In the genomic region with DNA sequence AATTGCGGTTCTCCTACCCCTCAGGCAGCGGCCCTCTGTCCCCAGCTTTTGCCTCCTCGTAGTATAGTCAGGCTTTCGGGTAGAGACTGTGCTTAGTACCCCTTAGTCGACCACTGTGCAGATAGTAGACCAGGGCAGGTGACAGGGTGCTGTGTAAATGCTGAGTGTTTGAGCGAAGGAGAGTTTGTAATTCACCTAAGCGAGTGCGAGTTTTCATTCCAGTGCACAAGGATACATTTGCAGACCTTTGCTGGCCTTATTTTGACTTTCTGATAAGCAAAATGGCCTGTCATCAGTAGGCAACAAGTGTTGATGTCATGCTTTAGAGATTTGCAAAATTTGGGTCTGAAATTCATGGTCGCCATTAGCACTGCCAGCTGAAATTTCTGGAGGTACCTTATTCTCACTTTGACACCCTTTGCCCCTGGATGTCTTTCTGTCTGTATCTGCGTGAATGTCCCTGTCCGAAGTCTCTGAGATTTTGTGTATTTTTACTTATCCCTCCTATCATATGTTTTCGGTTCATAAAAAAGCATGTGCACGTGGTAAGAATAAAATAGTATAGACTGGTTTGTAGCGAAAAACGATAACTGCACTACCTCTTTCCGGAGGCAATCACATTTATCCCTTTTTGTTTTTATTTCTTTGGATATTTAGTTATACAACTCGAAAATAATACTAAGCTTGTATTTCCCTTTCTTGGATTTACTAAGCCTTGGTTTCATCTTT, we compare ENCODE assay signal across 1 cellular context.
TF ChIP-seq lines count a peak whose summit lies in the region.

No MANE protein-coding gene starts in this region.

TF ChIP-seq in K562, 482 proteins besides CTCF, POLR2A, EP300 and RAD21 (continued from another document and continues in another):
- TF ChIP-seq, protein P1, sequence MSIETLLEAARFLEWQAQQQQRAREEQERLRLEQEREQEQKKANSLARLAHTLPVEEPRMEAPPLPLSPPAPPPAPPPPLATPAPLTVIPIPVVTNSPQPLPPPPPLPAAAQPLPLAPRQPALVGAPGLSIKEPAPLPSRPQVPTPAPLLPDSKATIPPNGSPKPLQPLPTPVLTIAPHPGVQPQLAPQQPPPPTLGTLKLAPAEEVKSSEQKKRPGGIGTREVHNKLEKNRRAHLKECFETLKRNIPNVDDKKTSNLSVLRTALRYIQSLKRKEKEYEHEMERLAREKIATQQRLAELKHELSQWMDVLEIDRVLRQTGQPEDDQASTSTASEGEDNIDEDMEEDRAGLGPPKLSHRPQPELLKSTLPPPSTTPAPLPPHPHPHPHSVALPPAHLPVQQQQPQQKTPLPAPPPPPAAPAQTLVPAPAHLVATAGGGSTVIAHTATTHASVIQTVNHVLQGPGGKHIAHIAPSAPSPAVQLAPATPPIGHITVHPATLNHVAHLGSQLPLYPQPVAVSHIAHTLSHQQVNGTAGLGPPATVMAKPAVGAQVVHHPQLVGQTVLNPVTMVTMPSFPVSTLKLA (conservative IDR thresholded peaks at IDR 0.05) = peak in 1 of 2 experiments; percentile 56; a peak in 3 of 4 replicates
- TF ChIP-seq ZFP36 (IDR thresholded peaks at IDR 0.05; ENCODE audit: low read depth, low read length, partially characterized antibody) = peak; percentile 47
- TF ChIP-seq DMBX1 (CRISPR knock-in tag; IDR thresholded peaks at IDR 0.05; ENCODE audit: borderline replicate concordance) = no peak
- 0 out of 2 replicates have a peak, but pooled peaks have one; percentile 36 for TF ChIP-seq LCOR (CRISPR knock-in tag; IDR thresholded peaks at IDR 0.05)
- TF ChIP-seq, protein P2, sequence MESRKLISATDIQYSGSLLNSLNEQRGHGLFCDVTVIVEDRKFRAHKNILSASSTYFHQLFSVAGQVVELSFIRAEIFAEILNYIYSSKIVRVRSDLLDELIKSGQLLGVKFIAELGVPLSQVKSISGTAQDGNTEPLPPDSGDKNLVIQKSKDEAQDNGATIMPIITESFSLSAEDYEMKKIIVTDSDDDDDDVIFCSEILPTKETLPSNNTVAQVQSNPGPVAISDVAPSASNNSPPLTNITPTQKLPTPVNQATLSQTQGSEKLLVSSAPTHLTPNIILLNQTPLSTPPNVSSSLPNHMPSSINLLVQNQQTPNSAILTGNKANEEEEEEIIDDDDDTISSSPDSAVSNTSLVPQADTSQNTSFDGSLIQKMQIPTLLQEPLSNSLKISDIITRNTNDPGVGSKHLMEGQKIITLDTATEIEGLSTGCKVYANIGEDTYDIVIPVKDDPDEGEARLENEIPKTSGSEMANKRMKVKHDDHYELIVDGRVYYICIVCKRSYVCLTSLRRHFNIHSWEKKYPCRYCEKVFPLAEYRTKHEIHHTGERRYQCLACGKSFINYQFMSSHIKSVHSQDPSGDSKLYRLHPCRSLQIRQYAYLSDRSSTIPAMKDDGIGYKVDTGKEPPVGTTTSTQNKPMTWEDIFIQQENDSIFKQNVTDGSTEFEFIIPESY (CRISPR knock-in tag; IDR thresholded peaks at IDR 0.05) = peak; percentile 56; the same call in 1 of the 2 replicates
- TF ChIP-seq XRCC3 (IDR thresholded peaks at IDR 0.05) = no peak
- 0 out of 4 replicates have a peak, but pooled peaks of 1 of the 2 experiments have one; percentile 27 for TF ChIP-seq FOXK2 (conservative IDR thresholded peaks at IDR 0.05 in 1 of 2, IDR thresholded peaks at IDR 0.05 in 1 of 2; ENCODE audit: low read depth in 2 of 2)
- TF ChIP-seq SIN3B (IDR thresholded peaks at IDR 0.05; ENCODE audit: low read depth) = peak; percentile 10; the same call in 1 of the 2 replicates
- TF ChIP-seq SMAD1 (IDR thresholded peaks at IDR 0.05; ENCODE audit: low read depth, low read length, partially characterized antibody) = no peak
- TF ChIP-seq HMGN3 (IDR thresholded peaks at IDR 0.05; ENCODE audit: borderline replicate concordance, extremely low read depth, insufficient read length, low read depth, low read length) = no peak
- TF ChIP-seq ZNF197 (CRISPR knock-in tag; IDR thresholded peaks at IDR 0.05; ENCODE audit: low read depth) = no peak
- no peak for TF ChIP-seq PTTG1 (tag; IDR thresholded peaks at IDR 0.05; ENCODE audit: low read depth)
- no peak for TF ChIP-seq ZNF232 (CRISPR knock-in tag; IDR thresholded peaks at IDR 0.05)
- no peak for TF ChIP-seq ZNF212 (CRISPR knock-in tag; IDR thresholded peaks at IDR 0.05)
- TF ChIP-seq, protein P3, sequence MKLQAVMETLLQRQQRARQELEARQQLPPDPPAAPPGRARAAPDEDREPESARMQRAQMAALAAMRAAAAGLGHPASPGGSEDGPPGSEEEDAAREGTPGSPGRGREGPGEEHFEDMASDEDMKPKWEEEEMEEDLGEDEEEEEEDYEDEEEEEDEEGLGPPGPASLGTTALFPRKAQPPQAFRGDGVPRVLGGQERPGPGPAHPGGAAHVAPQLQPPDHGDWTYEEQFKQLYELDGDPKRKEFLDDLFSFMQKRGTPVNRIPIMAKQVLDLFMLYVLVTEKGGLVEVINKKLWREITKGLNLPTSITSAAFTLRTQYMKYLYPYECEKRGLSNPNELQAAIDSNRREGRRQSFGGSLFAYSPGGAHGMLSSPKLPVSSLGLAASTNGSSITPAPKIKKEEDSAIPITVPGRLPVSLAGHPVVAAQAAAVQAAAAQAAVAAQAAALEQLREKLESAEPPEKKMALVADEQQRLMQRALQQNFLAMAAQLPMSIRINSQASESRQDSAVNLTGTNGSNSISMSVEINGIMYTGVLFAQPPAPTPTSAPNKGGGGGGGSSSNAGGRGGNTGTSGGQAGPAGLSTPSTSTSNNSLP (IDR thresholded peaks at IDR 0.05; ENCODE audit: borderline replicate concordance, low read depth, low read length) = no peak
- TF ChIP-seq ZNF551 (CRISPR knock-in tag; IDR thresholded peaks at IDR 0.05) = no peak
- TF ChIP-seq KDM1A (IDR thresholded peaks at IDR 0.05) = 0 out of 4 replicates have a peak, but pooled peaks of 1 of the 2 experiments have one; percentile 11
- TF ChIP-seq ZNF586 (CRISPR knock-in tag; conservative IDR thresholded peaks at IDR 0.05) = no peak
- no peak for TF ChIP-seq SUPT5H (IDR thresholded peaks at IDR 0.05)
- TF ChIP-seq, protein P4, sequence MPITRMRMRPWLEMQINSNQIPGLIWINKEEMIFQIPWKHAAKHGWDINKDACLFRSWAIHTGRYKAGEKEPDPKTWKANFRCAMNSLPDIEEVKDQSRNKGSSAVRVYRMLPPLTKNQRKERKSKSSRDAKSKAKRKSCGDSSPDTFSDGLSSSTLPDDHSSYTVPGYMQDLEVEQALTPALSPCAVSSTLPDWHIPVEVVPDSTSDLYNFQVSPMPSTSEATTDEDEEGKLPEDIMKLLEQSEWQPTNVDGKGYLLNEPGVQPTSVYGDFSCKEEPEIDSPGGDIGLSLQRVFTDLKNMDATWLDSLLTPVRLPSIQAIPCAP (CRISPR knock-in tag; IDR thresholded peaks at IDR 0.05; ENCODE audit: borderline replicate concordance) = no peak
- no peak for TF ChIP-seq MEF2A (IDR thresholded peaks at IDR 0.05; ENCODE audit: control insufficient read depth, low read depth, low read length)
- TF ChIP-seq SNRNP70 (optimal IDR thresholded peaks at IDR 0.05; ENCODE audit: low read depth, low read length) = no peak
- TF ChIP-seq, protein P5, sequence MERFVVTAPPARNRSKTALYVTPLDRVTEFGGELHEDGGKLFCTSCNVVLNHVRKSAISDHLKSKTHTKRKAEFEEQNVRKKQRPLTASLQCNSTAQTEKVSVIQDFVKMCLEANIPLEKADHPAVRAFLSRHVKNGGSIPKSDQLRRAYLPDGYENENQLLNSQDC (CRISPR knock-in tag; IDR thresholded peaks at IDR 0.05) = no peak
- TF ChIP-seq ARID1B (IDR thresholded peaks at IDR 0.05) = no peak
- TF ChIP-seq, protein P6, sequence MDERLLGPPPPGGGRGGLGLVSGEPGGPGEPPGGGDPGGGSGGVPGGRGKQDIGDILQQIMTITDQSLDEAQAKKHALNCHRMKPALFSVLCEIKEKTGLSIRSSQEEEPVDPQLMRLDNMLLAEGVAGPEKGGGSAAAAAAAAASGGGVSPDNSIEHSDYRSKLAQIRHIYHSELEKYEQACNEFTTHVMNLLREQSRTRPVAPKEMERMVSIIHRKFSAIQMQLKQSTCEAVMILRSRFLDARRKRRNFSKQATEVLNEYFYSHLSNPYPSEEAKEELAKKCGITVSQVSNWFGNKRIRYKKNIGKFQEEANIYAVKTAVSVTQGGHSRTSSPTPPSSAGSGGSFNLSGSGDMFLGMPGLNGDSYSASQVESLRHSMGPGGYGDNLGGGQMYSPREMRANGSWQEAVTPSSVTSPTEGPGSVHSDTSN (CRISPR knock-in tag; IDR thresholded peaks at IDR 0.05; ENCODE audit: low read depth) = no peak
- TF ChIP-seq, protein P6 (tag; conservative IDR thresholded peaks at IDR 0.05; ENCODE audit: low read depth) = no peak
- TF ChIP-seq, protein P7, sequence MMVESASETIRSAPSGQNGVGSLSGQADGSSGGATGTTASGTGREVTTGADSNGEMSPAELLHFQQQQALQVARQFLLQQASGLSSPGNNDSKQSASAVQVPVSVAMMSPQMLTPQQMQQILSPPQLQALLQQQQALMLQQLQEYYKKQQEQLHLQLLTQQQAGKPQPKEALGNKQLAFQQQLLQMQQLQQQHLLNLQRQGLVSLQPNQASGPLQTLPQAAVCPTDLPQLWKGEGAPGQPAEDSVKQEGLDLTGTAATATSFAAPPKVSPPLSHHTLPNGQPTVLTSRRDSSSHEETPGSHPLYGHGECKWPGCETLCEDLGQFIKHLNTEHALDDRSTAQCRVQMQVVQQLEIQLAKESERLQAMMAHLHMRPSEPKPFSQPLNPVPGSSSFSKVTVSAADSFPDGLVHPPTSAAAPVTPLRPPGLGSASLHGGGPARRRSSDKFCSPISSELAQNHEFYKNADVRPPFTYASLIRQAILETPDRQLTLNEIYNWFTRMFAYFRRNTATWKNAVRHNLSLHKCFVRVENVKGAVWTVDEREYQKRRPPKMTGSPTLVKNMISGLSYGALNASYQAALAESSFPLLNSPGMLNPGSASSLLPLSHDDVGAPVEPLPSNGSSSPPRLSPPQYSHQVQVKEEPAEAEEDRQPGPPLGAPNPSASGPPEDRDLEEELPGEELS (CRISPR knock-in tag; IDR thresholded peaks at IDR 0.05; ENCODE audit: borderline replicate concordance) = no peak
- TF ChIP-seq, protein P8, sequence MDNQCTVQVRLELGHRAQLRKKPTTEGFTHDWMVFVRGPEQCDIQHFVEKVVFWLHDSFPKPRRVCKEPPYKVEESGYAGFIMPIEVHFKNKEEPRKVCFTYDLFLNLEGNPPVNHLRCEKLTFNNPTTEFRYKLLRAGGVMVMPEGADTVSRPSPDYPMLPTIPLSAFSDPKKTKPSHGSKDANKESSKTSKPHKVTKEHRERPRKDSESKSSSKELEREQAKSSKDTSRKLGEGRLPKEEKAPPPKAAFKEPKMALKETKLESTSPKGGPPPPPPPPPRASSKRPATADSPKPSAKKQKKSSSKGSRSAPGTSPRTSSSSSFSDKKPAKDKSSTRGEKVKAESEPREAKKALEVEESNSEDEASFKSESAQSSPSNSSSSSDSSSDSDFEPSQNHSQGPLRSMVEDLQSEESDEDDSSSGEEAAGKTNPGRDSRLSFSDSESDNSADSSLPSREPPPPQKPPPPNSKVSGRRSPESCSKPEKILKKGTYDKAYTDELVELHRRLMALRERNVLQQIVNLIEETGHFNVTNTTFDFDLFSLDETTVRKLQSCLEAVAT (IDR thresholded peaks at IDR 0.05) = peak in 1 of 2 experiments; percentile 44; a peak in 1 of 4 replicates
- peak; percentile 92 for TF ChIP-seq FOXK1 (CRISPR knock-in tag; IDR thresholded peaks at IDR 0.05; ENCODE audit: borderline replicate concordance)
- TF ChIP-seq, protein P9, sequence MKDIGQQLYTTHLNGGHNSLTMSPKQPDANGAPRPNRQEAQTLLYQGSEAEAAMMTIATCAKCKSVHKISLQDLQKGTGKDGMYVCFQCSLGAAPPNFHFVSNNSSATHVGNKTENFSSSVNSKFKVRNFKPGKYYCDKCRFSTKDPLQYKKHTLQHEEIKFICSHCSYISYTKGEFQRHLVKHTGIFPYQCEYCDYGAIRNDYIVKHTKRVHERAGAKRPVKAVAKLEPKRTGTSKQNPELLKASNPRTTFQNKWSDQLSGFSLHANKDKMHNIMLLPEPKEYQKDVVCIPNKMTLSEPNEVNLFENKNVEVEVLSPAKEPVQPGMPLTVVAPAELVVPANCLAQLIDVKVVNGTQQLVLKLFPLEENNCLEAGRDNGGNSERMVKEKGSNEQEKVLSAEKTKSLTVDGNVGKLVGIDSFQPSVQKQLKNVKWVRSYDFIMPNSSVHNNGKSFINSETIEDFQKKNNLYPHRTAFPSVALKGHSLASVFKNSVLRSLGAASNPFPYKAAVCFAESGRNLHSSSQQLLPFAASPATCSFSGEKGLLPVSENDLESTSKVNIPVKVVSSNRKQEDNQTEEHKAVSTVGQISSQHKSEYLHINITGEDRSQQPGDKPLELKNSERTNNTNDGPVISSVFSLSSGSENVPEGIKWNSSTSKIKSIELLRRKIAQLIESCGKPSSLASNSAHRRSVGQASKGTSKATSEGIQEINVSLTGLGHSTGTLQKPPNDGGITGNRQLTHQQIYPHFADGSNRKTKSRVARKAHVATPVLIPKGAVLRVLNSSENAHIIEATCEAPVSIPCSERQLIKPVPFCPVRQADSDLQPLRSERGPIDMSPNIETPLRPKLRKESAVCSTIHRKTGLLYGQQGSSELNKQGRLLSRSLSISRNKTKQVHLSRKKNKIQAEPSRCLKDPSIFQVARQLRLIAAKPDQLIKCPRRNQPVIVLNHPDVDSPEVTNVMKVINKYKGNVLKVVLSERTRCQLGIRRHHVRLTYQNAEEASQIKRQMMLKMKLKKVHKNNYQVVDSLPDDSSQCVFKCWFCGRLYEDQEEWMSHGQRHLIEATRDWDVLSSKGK (CRISPR knock-in tag; IDR thresholded peaks at IDR 0.05) = no peak
- no peak for TF ChIP-seq NFATC3 (IDR thresholded peaks at IDR 0.05)
- TF ChIP-seq NR2F6 (CRISPR knock-in tag; IDR thresholded peaks at IDR 0.05) = no peak
- no peak for TF ChIP-seq NEUROD1 (IDR thresholded peaks at IDR 0.05; ENCODE audit: borderline replicate concordance, low read depth, low read length, partially characterized antibody)
- TF ChIP-seq, protein P10, sequence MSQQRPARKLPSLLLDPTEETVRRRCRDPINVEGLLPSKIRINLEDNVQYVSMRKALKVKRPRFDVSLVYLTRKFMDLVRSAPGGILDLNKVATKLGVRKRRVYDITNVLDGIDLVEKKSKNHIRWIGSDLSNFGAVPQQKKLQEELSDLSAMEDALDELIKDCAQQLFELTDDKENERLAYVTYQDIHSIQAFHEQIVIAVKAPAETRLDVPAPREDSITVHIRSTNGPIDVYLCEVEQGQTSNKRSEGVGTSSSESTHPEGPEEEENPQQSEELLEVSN (IDR thresholded peaks at IDR 0.05; ENCODE audit: borderline replicate concordance in 1 of 2, extremely low read depth in 1 of 2, insufficient read depth in 1 of 2, insufficient read length in 1 of 2, low read depth in 1 of 2, low read length in 1 of 2, poor library complexity in 1 of 2, severe bottlenecking in 1 of 2) = no peak
- no peak for TF ChIP-seq BRCA1 (IDR thresholded peaks at IDR 0.05)
- TF ChIP-seq BRCA1 (CRISPR knock-in tag; IDR thresholded peaks at IDR 0.05) = no peak
- TF ChIP-seq FOXA3 (CRISPR knock-in tag; conservative IDR thresholded peaks at IDR 0.05 in 1 of 2, IDR thresholded peaks at IDR 0.05 in 1 of 2) = no peak
- TF ChIP-seq ZBTB7A (IDR thresholded peaks at IDR 0.05; ENCODE audit: borderline replicate concordance, control insufficient read depth, low read depth, low read length) = no peak
- TF ChIP-seq ZBTB8A (IDR thresholded peaks at IDR 0.05; ENCODE audit: partially characterized antibody) = no peak
- TF ChIP-seq ZNF23 (CRISPR knock-in tag; IDR thresholded peaks at IDR 0.05) = no peak
- no peak for TF ChIP-seq FOSL1 (tag; conservative IDR thresholded peaks at IDR 0.05)
- TF ChIP-seq TBL1XR1 (IDR thresholded peaks at IDR 0.05; ENCODE audit: low read length in 2 of 2) = no peak
